9 cellular contexts compared by ENCODE assay signal in the genomic region with DNA sequence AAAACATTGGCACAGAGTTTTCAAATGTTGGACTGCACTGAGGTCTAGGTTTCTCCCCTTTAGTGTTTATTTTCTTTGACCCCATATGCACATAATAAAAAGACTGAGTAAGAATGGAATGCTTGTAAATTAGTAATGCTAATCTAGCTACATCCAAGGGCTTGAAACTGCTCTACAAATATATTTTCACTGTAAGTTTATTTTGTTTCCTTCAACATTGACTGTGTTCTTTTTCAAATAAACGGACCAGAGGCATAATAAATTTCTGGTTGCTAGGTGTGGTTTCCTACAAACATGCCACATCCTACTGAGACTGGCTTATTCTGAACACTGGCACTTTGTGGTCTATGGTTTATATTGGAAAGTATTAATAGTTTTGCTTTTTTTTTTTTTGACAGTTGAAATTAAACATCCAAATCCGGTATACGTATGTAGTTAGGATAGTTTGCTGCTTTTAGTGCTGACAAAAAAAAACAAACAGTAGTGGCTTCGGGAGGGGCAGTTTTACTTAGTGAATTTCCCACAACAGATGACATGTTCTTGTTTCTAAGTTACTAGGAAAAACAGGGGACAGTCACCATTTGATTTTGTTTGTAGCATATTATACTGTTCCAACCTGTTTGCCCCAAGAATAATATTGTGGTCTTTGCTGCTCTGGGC. TPM values are rescaled to one million over a fixed set of nuclear protein-coding genes. Genes with fewer than 3 reads are reported as not detected.
DNase-seq lines count a peak whose midpoint lies in the region; ATAC-seq, FAIRE-seq and TF ChIP-seq lines count a peak whose summit lies in the region.
"Had no signal": no experiment of that assay in that cellular context is flagged by ENCODE, and none has a peak within 500 bp of the region (broad histone marks: within the 10 kb centered on the region; RNA-seq: fewer than 3 reads in every experiment).

No MANE protein-coding gene starts in this region.

- no peak for TF ChIP-seq CTCF in sigmoid colon (IDR thresholded peaks at IDR 0.05)

- WGBS in sigmoid colon, 2 donors: 2 to 3% methylated on average over 4 of the region's 4 CpGs

- intact Hi-C loops in sigmoid colon (cut with DNase I): no loop called here

- TF ChIP-seq EP300 in sigmoid colon (IDR thresholded peaks at IDR 0.05): no peak

- no peaks in the 10 kb centered on the region for H3K27me3 ChIP-seq in sigmoid colon

- peak; percentile 98 for FAIRE-seq in endometrium (lab: Jason Lieb, UNC)
- FAIRE-seq: keratinocyte had no signal

- no peak overlapping the region for H3K4me3 ChIP-seq in sigmoid colon

- H3K9me3 ChIP-seq in sigmoid colon: no peaks in the 10 kb centered on the region

- H3K27ac ChIP-seq in sigmoid colon: peak overlapping the region; percentile 58 to 76 (median 72)

- H3K36me3 ChIP-seq in sigmoid colon: no peaks in the 10 kb centered on the region

- DNase-seq in ELR (ENCODE audit: low read depth) (peak; percentile 37), NCI-H748 treated with DMSO at 0.1 percent for 48 hours (lab: John Stamatoyannopoulos, UW) (peak; percentile 7), sigmoid colon (no peak), NCI-H1436 (lab: John Stamatoyannopoulos, UW) (no peak), NCI-H2171 (lab: John Stamatoyannopoulos, UW) (no peak)

- H3K4me1 ChIP-seq in sigmoid colon: peaks cover 0 to 30% (median 19%) of the 10 kb centered on the region in 4 donors

- no peak for ATAC-seq in GM19023 (IDR thresholded peaks at IDR 0.05; ENCODE audit: unreplicated experiment)
- ATAC-seq in HG03457 (IDR thresholded peaks at IDR 0.05; ENCODE audit: unreplicated experiment): no peak

- TF ChIP-seq POLR2A in sigmoid colon (IDR thresholded peaks at IDR 0.05): no peak

RNA-seq across cellular contexts. Expression of a gene that starts 13.2 kb away (rescaled TPM):
- 1 to 10 TPM; 3.9 to 8.6 (median 7.1) TPM for total RNA-seq in sigmoid colon
- 1 to 10 TPM in 2 of 3 donors, under 1 TPM in 1; 0.46 to 3.4 (median 1.8) TPM for polyA plus RNA-seq in sigmoid colon

RNA-seq across cellular contexts. Expression of a gene that starts 39.0 kb away (rescaled TPM):
- total RNA-seq in sigmoid colon: 10 to 100 TPM in 2 of 4 donors, 1 to 10 TPM in 2; 6.8 to 13.8 (median 11.8) TPM
- 10 to 100 TPM in 2 of 3 donors, 1 to 10 TPM in 1; 8.6 to 15.6 (median 12.6) TPM for polyA plus RNA-seq in sigmoid colon

Comparison
In these comparisons a context has a peak if more than half of its experiments do, and no peak if none do; other contexts are left out.
1. DNase-seq: peak in ELR (single experiment) and NCI-H748 treated with DMSO at 0.1 percent for 48 hours (single experiment); none in sigmoid colon (single experiment), NCI-H1436 (single experiment) and NCI-H2171 (single experiment).